Comparison of ENCODE assay signal across 1 cellular context in the genomic region with DNA sequence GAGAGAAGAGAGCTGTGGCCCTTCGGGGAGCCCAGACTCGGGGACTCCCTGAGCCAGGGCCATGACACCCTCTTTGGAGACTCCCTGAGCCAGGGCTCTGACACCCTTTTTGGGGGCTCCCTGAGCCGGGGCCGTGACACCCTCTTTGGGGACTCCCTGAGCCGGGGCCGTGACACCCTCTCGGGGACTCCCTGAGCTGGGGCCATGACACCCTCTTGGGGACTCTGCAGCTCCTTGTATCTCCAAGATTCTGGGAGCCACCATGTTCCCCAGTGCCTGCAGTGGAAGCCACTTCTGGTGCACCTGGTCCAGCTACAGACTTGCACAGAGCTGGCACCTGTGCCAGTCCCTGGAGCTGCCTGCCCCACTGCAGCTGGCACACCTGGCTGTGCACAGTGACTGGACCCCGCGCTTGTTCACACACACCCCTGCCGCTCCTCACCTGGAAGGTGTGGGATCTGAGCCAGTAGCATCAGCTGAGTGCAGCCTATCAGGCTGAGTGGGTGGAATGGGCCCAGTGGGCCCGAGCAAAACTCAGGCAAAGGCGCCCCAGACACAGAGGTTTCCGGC.
TF ChIP-seq lines count a peak whose summit lies in the region.

No MANE protein-coding gene starts in this region.

TF ChIP-seq in K562, 482 proteins besides CTCF, POLR2A, EP300 and RAD21:
- TF ChIP-seq YY1 (IDR thresholded peaks at IDR 0.05; ENCODE audit: borderline replicate concordance in 1 of 3, control insufficient read depth in 1 of 3, extremely low read depth in 1 of 3, insufficient read depth in 3 of 3, insufficient read length in 1 of 3, insufficient replicate concordance in 2 of 3, low read depth in 1 of 3, low read length in 2 of 3) (no peak), SMAD3 (CRISPR knock-in tag; conservative IDR thresholded peaks at IDR 0.05) (no peak), ZBED1 (IDR thresholded peaks at IDR 0.05) (no peak), MBD2 (IDR thresholded peaks at IDR 0.05; ENCODE audit: borderline replicate concordance, low read depth) (no peak), ZNF561 (CRISPR knock-in tag; conservative IDR thresholded peaks at IDR 0.05) (no peak), ZFP30 (CRISPR knock-in tag; IDR thresholded peaks at IDR 0.05; ENCODE audit: borderline replicate concordance) (no peak), ZFP1 (CRISPR knock-in tag; IDR thresholded peaks at IDR 0.05) (no peak), KDM1A (IDR thresholded peaks at IDR 0.05) (no peak), CBFA2T2 (conservative IDR thresholded peaks at IDR 0.05) (no peak), KDM2B (CRISPR knock-in tag; IDR thresholded peaks at IDR 0.05) (no peak)
- TF ChIP-seq, protein P1, sequence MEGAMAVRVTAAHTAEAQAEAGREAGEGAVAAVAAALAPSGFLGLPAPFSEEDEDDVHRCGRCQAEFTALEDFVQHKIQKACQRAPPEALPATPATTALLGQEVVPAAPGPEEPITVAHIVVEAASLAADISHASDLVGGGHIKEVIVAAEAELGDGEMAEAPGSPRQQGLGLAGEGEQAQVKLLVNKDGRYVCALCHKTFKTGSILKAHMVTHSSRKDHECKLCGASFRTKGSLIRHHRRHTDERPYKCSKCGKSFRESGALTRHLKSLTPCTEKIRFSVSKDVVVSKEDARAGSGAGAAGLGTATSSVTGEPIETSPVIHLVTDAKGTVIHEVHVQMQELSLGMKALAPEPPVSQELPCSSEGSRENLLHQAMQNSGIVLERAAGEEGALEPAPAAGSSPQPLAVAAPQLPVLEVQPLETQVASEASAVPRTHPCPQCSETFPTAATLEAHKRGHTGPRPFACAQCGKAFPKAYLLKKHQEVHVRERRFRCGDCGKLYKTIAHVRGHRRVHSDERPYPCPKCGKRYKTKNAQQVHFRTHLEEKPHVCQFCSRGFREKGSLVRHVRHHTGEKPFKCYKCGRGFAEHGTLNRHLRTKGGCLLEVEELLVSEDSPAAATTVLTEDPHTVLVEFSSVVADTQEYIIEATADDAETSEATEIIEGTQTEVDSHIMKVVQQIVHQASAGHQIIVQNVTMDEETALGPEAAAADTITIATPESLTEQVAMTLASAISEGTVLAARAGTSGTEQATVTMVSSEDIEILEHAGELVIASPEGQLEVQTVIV (CRISPR knock-in tag; IDR thresholded peaks at IDR 0.05; ENCODE audit: borderline replicate concordance), result no peak
